8 cellular contexts compared by ENCODE assay signal in the genomic region with DNA sequence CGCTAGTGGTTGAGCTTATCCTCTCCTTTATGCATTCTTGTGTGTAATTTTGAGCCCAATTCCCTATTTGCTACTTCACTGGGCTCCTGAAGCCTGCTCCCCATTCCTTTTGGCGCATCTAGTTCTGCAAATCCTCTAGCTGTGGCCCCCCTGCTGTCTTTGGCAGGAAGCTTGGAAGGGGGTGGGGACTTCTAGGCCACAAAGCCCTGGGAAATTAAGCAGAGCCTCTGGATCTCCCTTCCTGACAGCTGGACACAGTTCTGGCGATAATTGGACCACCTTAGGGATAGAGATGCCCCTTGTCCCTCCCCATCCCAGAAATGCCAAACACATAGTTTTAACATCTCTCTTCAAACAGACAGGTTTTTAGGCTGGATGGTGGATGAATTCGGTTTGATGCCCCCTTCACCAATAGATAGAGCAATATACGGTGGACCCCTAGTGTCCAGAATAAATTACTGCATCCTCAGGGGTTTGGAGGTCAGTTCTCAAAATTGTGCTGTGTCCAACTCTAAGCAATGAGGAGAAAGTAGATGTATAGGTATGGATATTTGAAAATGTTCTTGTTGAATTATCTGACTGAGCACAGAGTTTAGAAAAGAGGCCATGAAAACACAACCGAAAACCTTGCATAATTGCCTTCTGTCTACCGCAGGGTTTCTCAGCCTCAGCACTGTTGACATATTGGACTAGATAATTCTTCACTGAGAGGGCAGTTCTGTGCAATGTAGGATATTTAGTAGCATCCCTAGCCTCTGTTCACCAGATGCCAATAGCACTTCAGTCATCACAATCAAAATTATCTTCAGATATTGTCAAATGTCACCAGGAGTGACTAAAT.
A peak's percentile ranks its signal among the peaks of the same experiment; 100 is the strongest.
DNase-seq lines count a peak whose midpoint lies in the region; ATAC-seq, FAIRE-seq and TF ChIP-seq lines count a peak whose summit lies in the region.

No MANE protein-coding gene starts in this region.

- POLR2A ChIA-PET in BJ (lab: Charles Lee) (no interaction called here), MCF 10A (lab: Yijun Ruan, JAX) (interaction anchor here (1.0 to 2.4 kb wide), 2 partner anchors 77 to 85 kb away, joined by 3 to 5 read pairs; no protein-coding TSS in a partner anchor)

- H3K27me3 ChIP-seq in BJ (ENCODE audit: control insufficient read depth, insufficient read depth, low read length), result no peaks in the 10 kb centered on the region

- H3K36me3 Mint-ChIP-seq in MCF 10A (ENCODE audit: insufficient read depth, unreplicated experiment) (no peaks in the 10 kb centered on the region), immature natural killer cell (no peaks in the 10 kb centered on the region)
- H3K36me3 Mint-ChIP-seq in activated T-cell treated with anti-CD3 and anti-CD28 coated beads, Interleukin-2, amount 50 U/mL, for 24 hours (ENCODE audit: low read depth), result no peaks in the 10 kb centered on the region

- H3K4me3 Mint-ChIP-seq in MCF 10A (ENCODE audit: unreplicated experiment) (no peak overlapping the region), immature natural killer cell (no peak overlapping the region)
- H3K4me3 Mint-ChIP-seq in stimulated activated naive CD8-positive, alpha-beta T cell treated with anti-CD3 and anti-CD28 coated beads, Interleukin-15, amount 100 ng/mL, for 72 hours, result no peak overlapping the region
- H3K4me3 Mint-ChIP-seq in activated T-cell treated with anti-CD3 and anti-CD28 coated beads, Interleukin-2, amount 50 U/mL, for 24 hours, result no peak overlapping the region

- no peaks in the 10 kb centered on the region for H3K9me3 Mint-ChIP-seq in MCF 10A (ENCODE audit: unreplicated experiment)
- H3K9me3 Mint-ChIP-seq in immature natural killer cell, result no peaks in the 10 kb centered on the region
- no peaks in the 10 kb centered on the region for H3K9me3 Mint-ChIP-seq in stimulated activated naive CD8-positive, alpha-beta T cell treated with anti-CD3 and anti-CD28 coated beads, Interleukin-15, amount 100 ng/mL, for 72 hours
- no peaks in the 10 kb centered on the region for H3K9me3 Mint-ChIP-seq in activated T-cell treated with anti-CD3 and anti-CD28 coated beads, Interleukin-2, amount 50 U/mL, for 24 hours

- no TSS peak for BruUV-seq in MCF 10A (replicated peaks; lab: Mats Ljungman, UMichigan)

- no peak overlapping the region for H3K27ac Mint-ChIP-seq in MCF 10A (ENCODE audit: low read depth, unreplicated experiment)
- no peak overlapping the region for H3K27ac Mint-ChIP-seq in immature natural killer cell
- H3K27ac Mint-ChIP-seq in stimulated activated naive CD8-positive, alpha-beta T cell treated with anti-CD3 and anti-CD28 coated beads, Interleukin-15, amount 100 ng/mL, for 72 hours, result no peak overlapping the region
- no peak overlapping the region for H3K27ac Mint-ChIP-seq in activated T-cell treated with anti-CD3 and anti-CD28 coated beads, Interleukin-2, amount 50 U/mL, for 24 hours

- H3K4me1 Mint-ChIP-seq in MCF 10A (ENCODE audit: insufficient read depth, unreplicated experiment) (peaks cover 6% of the 10 kb centered on the region), immature natural killer cell (no peaks in the 10 kb centered on the region)
- no peaks in the 10 kb centered on the region for H3K4me1 Mint-ChIP-seq in stimulated activated naive CD8-positive, alpha-beta T cell treated with anti-CD3 and anti-CD28 coated beads, Interleukin-15, amount 100 ng/mL, for 72 hours
- H3K4me1 Mint-ChIP-seq in activated T-cell treated with anti-CD3 and anti-CD28 coated beads, Interleukin-2, amount 50 U/mL, for 24 hours (ENCODE audit: low read depth), result no peaks in the 10 kb centered on the region

- TF ChIP-seq CTCF in BJ (IDR thresholded peaks at IDR 0.05; ENCODE audit: insufficient read depth, low read depth, low read length) (peak; percentile 64), MCF 10A (IDR thresholded peaks at IDR 0.05; ENCODE audit: unreplicated experiment) (peak; percentile 72)

- no peaks in the 10 kb centered on the region for H3K27me3 Mint-ChIP-seq in MCF 10A (ENCODE audit: insufficient read depth, unreplicated experiment)
- H3K27me3 Mint-ChIP-seq in immature natural killer cell (ENCODE audit: low read depth in 3 of 3), result peaks cover 0 to 20% (median 0%) of the 10 kb centered on the region in 3 donors
- H3K27me3 Mint-ChIP-seq in stimulated activated naive CD8-positive, alpha-beta T cell treated with anti-CD3 and anti-CD28 coated beads, Interleukin-15, amount 100 ng/mL, for 72 hours, result peaks cover 35% of the 10 kb centered on the region
- peaks cover 48% of the 10 kb centered on the region for H3K27me3 Mint-ChIP-seq in activated T-cell treated with anti-CD3 and anti-CD28 coated beads, Interleukin-2, amount 50 U/mL, for 24 hours

- no peak overlapping the region for H3K4me3 ChIP-seq in BJ (ENCODE audit: low read depth, low read length)

- DNase-seq in BJ (ENCODE audit: low read depth), result peak; percentile 7
- peak; percentile 22 for DNase-seq in GM19239 (ENCODE audit: insufficient read length, low spot score)
- DNase-seq in NCI-H526 treated with DMSO at 0.1 percent for 48 hours (lab: John Stamatoyannopoulos, UW), result peak; percentile 7
- peak; percentile 61 for DNase-seq in MCF 10A (ENCODE audit: unreplicated experiment)
- DNase-seq in immature natural killer cell, result peak; percentile 3 to 16 (median 4)
- peak in 1 of 2 donors; percentile 7 for DNase-seq in stimulated activated naive CD8-positive, alpha-beta T cell treated with anti-CD3 and anti-CD28 coated beads, Interleukin-15, amount 100 ng/mL, for 72 hours
- DNase-seq in activated T-cell treated with anti-CD3 and anti-CD28 coated beads, Interleukin-2, amount 50 U/mL, for 24 hours, result no peak

- intact Hi-C loops in MCF 10A (cut with micrococcal nuclease), result loop anchor here (1.0 kb wide), 2 partner anchors 79 to 202 kb away; no protein-coding TSS in a partner anchor

- H3K36me3 ChIP-seq in BJ (ENCODE audit: control insufficient read depth, insufficient read depth, low read length), result peaks cover 5% of the 10 kb centered on the region

- ATAC-seq in stimulated activated naive CD8-positive, alpha-beta T cell treated with anti-CD3 and anti-CD28 coated beads, Interleukin-15, amount 100 ng/mL, for 72 hours, result peak; percentile 72
- no peak for ATAC-seq in HG02884 (IDR thresholded peaks at IDR 0.05; ENCODE audit: unreplicated experiment)

- CTCF ChIA-PET in BJ (lab: Yijun Ruan, JAX) (interaction anchor here (0.6 to 2.3 kb wide), 22 partner anchors 9 to 1316 kb away, joined by 3 to 14 read pairs (median 4); a partner anchor contains a TSS), MCF 10A (lab: Yijun Ruan, JAX) (interaction anchor here (0.6 to 6.5 kb wide), 33 partner anchors 9 to 1150 kb away, joined by 3 to 102 read pairs (median 4); a partner anchor contains a TSS)

- FAIRE-seq in GM19239 (lab: Jason Lieb, UNC), result peak; percentile 92
